15 cellular contexts compared by ENCODE assay signal in the genomic region with DNA sequence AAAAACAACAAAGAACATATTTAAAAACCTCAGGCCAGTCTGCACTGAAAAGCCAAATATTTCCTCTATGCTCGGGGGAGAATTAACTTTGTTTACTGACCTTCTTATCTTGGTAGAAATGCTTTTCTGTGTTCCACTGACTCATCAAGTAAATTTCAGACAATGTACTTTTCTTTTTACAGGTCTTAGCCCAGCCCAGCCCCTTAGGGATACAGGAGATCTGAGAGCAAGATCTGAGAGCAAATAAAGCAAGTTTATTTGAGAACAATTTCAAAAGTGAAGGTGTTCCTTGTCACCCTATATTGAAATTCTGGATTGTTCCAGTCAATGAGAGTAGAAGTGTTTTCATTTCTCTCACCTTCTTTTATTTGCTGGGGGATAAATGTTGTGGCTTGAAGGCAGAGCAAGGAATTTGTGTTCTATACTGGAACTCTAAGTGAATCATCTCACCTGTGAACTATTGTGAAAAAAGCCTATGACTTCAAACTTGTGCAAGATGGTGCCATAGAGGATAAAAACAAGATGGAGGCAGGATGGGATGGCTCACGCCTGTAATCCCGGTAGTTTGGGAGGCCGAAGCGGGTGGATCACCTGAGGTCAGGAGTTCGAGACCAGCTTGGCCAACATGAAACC. TPM values are rescaled to one million over a fixed set of nuclear protein-coding genes. Genes with fewer than 3 reads are reported as not detected.
DNase-seq lines count a peak whose midpoint lies in the region; ATAC-seq and TF ChIP-seq lines count a peak whose summit lies in the region.
"Had no signal": no experiment of that assay in that cellular context is flagged by ENCODE, and none has a peak within 500 bp of the region (broad histone marks: within the 10 kb centered on the region; RNA-seq: fewer than 3 reads in every experiment).

No MANE protein-coding gene starts in this region.

- H3K9me3 ChIP-seq in GM23248 (ENCODE audit: low read depth) = no peaks in the 10 kb centered on the region
- no peaks in the 10 kb centered on the region for H3K9me3 ChIP-seq in skeletal muscle satellite cell (replicated peaks; ENCODE audit: low read length)
- H3K9me3 ChIP-seq: esophagus muscularis mucosa, suprapubic skin had no signal

- WGBS in GM23248 (ENCODE audit: low coverage in 1 of 2, low lambda C conversion rate in 2 of 2, missing lambda C conversion rate in 2 of 2), 2 experiments = 78 to 84% methylated on average over 6 of the region's 6 CpGs

- peak; percentile 35 for DNase-seq in GM23248
- DNase-seq in foreskin melanocyte = peak; percentile 81
- DNase-seq in natural killer cell treated with Interleukin-12 subunit alpha and Interleukin-12 subunit beta and Interleukin-15 and Interleukin-18, amount 100 ng/mL, for 72 hours (ENCODE audit: low spot score) = no peak
- no peak for DNase-seq in anterior cingulate cortex (lab: John Stamatoyannopoulos, UW)
- DNase-seq: activated CD8-positive, alpha-beta memory T cell treated with anti-CD3 and anti-CD28 coated beads, Interleukin-2, amount 50 U/mL, for 4 hours; CD8-positive, alpha-beta memory T cell; left cardiac atrium; NCI-H187 treated with DMSO at 0.1 percent for 48 hours; posterior cingulate gyrus had no signal

- no peak for ATAC-seq in natural killer cell treated with Interleukin-12 subunit alpha and Interleukin-12 subunit beta and Interleukin-15 and Interleukin-18, amount 100 ng/mL, for 72 hours
- ATAC-seq in HG03521 (IDR thresholded peaks at IDR 0.05; ENCODE audit: unreplicated experiment) (no peak), GM18861 (IDR thresholded peaks at IDR 0.05; ENCODE audit: unreplicated experiment) (no peak)

- H3K4me3 ChIP-seq in GM23248 (no peak overlapping the region), skeletal muscle satellite cell (ENCODE audit: low read length) (no peak overlapping the region)
- H3K4me3 ChIP-seq: esophagus muscularis mucosa, suprapubic skin had no signal

- H3F3A ChIP-seq in GM23248 (ENCODE audit: insufficient read depth) = peaks cover 11% of the 10 kb centered on the region; the same call in 1 of the 2 replicates

- H3K4me2 ChIP-seq in GM23248 (ENCODE audit: unreplicated experiment) (peak overlapping the region; percentile 32), skeletal muscle satellite cell (ENCODE audit: low read length) (peak overlapping the region; percentile 32)

- H3K79me2 ChIP-seq in GM23248 (ENCODE audit: insufficient read depth) = no peaks in the 10 kb centered on the region

- H3K27ac ChIP-seq in GM23248 (peak overlapping the region; percentile 43), VCaP (peak overlapping the region; percentile 47)
- H3K27ac ChIP-seq: esophagus muscularis mucosa, suprapubic skin had no signal

- in situ Hi-C loops in GM23248 (cut with MboI) = no loop called here

- H3K4me1 ChIP-seq in GM23248 (ENCODE audit: insufficient read depth) = peaks cover 19% of the 10 kb centered on the region
- peaks cover 25% of the 10 kb centered on the region for H3K4me1 ChIP-seq in skeletal muscle satellite cell (ENCODE audit: control insufficient read depth, insufficient read depth, low read length)
- H3K4me1 ChIP-seq: esophagus muscularis mucosa, suprapubic skin had no signal

- H3K4me1 Mint-ChIP-seq in natural killer cell treated with Interleukin-12 subunit alpha and Interleukin-12 subunit beta and Interleukin-15 and Interleukin-18, amount 100 ng/mL, for 72 hours (ENCODE audit: low read depth in 2 of 2) = peaks cover 0 to 8% of the 10 kb centered on the region in 2 donors
- H3K4me1 Mint-ChIP-seq: CD8-positive, alpha-beta memory T cell had no signal

- peaks cover 24 to 29% of the 10 kb centered on the region in 2 donors for H3K27me3 Mint-ChIP-seq in natural killer cell treated with Interleukin-12 subunit alpha and Interleukin-12 subunit beta and Interleukin-15 and Interleukin-18, amount 100 ng/mL, for 72 hours

- TF ChIP-seq CTCF in VCaP (conservative IDR thresholded peaks at IDR 0.05) = no peak

- H3K9ac ChIP-seq in GM23248 (no peak overlapping the region), skeletal muscle satellite cell (ENCODE audit: low read depth, low read length) (no peak overlapping the region)

- no peaks in the 10 kb centered on the region for H3K36me3 Mint-ChIP-seq in natural killer cell treated with Interleukin-12 subunit alpha and Interleukin-12 subunit beta and Interleukin-15 and Interleukin-18, amount 100 ng/mL, for 72 hours
- H3K36me3 Mint-ChIP-seq: CD8-positive, alpha-beta memory T cell had no signal

- no peak overlapping the region for H3K27ac Mint-ChIP-seq in natural killer cell treated with Interleukin-12 subunit alpha and Interleukin-12 subunit beta and Interleukin-15 and Interleukin-18, amount 100 ng/mL, for 72 hours
- H3K27ac Mint-ChIP-seq: CD8-positive, alpha-beta memory T cell had no signal

- H2AFZ ChIP-seq in GM23248 = no peak overlapping the region

- no peaks in the 10 kb centered on the region for H3K9me2 ChIP-seq in GM23248 (ENCODE audit: insufficient read depth)

- H3K4me3 Mint-ChIP-seq in natural killer cell treated with Interleukin-12 subunit alpha and Interleukin-12 subunit beta and Interleukin-15 and Interleukin-18, amount 100 ng/mL, for 72 hours = no peak overlapping the region
- H3K4me3 Mint-ChIP-seq: CD8-positive, alpha-beta memory T cell had no signal

- H3K36me3 ChIP-seq in GM23248 (ENCODE audit: low read depth) (no peaks in the 10 kb centered on the region), skeletal muscle satellite cell (ENCODE audit: insufficient read depth, low read length) (no peaks in the 10 kb centered on the region)
- H3K36me3 ChIP-seq: esophagus muscularis mucosa, suprapubic skin had no signal

- H3K9me3 Mint-ChIP-seq in natural killer cell treated with Interleukin-12 subunit alpha and Interleukin-12 subunit beta and Interleukin-15 and Interleukin-18, amount 100 ng/mL, for 72 hours = no peaks in the 10 kb centered on the region
- H3K9me3 Mint-ChIP-seq: CD8-positive, alpha-beta memory T cell had no signal

- no peaks in the 10 kb centered on the region for H3K27me3 ChIP-seq in GM23248 (replicated peaks; ENCODE audit: insufficient read depth)
- H3K27me3 ChIP-seq in skeletal muscle satellite cell (ENCODE audit: control insufficient read depth, insufficient read depth, low read length) = no peaks in the 10 kb centered on the region
- H3K27me3 ChIP-seq: esophagus muscularis mucosa, suprapubic skin had no signal

- H4K20me1 ChIP-seq in GM23248 (ENCODE audit: insufficient read depth) = no peaks in the 10 kb centered on the region

RNA-seq across cellular contexts. Expression of gene GPRC5A, which starts 7.9 kb away (rescaled TPM):
- total RNA-seq in GM23248 (2014; rRNA removed; shearing (Covaris generic)) = 32.9 and 37.8 TPM in 2 replicates
- 84.8 and 85.9 TPM in 2 replicates for polyA plus RNA-seq in GM23248 (2016; fragmentation: Nextera tagmentation; extraction: Ambion mirVana)
- 11.4 and 12.7 TPM in 2 replicates for total RNA-seq in skeletal muscle satellite cell (2012; rRNA removed)
- total RNA-seq in natural killer cell treated with Interleukin-12 subunit alpha and Interleukin-12 subunit beta and Interleukin-15 and Interleukin-18, amount 100 ng/mL, for 72 hours = not detected
- total RNA-seq: CD8-positive, alpha-beta memory T cell had no signal
- polyA plus RNA-seq: CD8-positive, alpha-beta memory T cell had no signal

Comparison
In these comparisons a context has a peak if more than half of its experiments do, and no peak if none do; other contexts are left out.
1. DNase-seq: peak in GM23248 (single experiment) and foreskin melanocyte (single experiment); none in natural killer cell treated with Interleukin-12 subunit alpha and Interleukin-12 subunit beta and Interleukin-15 and Interleukin-18, amount 100 ng/mL, for 72 hours (single experiment) and anterior cingulate cortex (0 of 58).
2. RNA of gene GPRC5A, which starts 7.9 kb away (total RNA-seq): 32.9 to 37.8 TPM in GM23248; not detected in natural killer cell treated with Interleukin-12 subunit alpha and Interleukin-12 subunit beta and Interleukin-15 and Interleukin-18, amount 100 ng/mL, for 72 hours; every median in the first group is over 10 times any median in the second.